ENCODE assay signal across 1 cellular context in genomic region chrX:131841496-131842410, GRCh38.
TF ChIP-seq lines count a peak whose summit lies in the region.

No MANE protein-coding gene starts in this region.

TF ChIP-seq in H1, 55 proteins besides CTCF, POLR2A, EP300 and RAD21 (continued from another document):
- TF ChIP-seq CBX8 (IDR thresholded peaks at IDR 0.05; ENCODE audit: borderline replicate concordance, low read depth, low read length) = no peak
- TF ChIP-seq TAF7 (optimal IDR thresholded peaks at IDR 0.05; ENCODE audit: borderline replicate concordance, low read depth, low read length) = no peak
- TF ChIP-seq CBX5 (IDR thresholded peaks at IDR 0.05; ENCODE audit: low read depth, low read length) = no peak
- TF ChIP-seq SAP30 (IDR thresholded peaks at IDR 0.05; ENCODE audit: insufficient read depth, insufficient replicate concordance, low read length) = no peak
- no peak for TF ChIP-seq EZH2 (IDR thresholded peaks at IDR 0.05; ENCODE audit: low read depth, low read length, severe bottlenecking)
- no peak for TF ChIP-seq POLR2AphosphoS5 (IDR thresholded peaks at IDR 0.05; ENCODE audit: low read depth, low read length)
- no peak for TF ChIP-seq BACH1 (IDR thresholded peaks at IDR 0.05; ENCODE audit: low read length)
- TF ChIP-seq SRF (IDR thresholded peaks at IDR 0.05; ENCODE audit: low read depth, low read length) = no peak
- no peak for TF ChIP-seq JUN (IDR thresholded peaks at IDR 0.05; ENCODE audit: low read depth, low read length)
- no peak for TF ChIP-seq GABPA (IDR thresholded peaks at IDR 0.05; ENCODE audit: borderline replicate concordance, insufficient read depth, low read length)
- peak; percentile 85; the same call in 1 of the 2 replicates for TF ChIP-seq KDM1A (IDR thresholded peaks at IDR 0.05; ENCODE audit: borderline replicate concordance, low read length)
- no peak for TF ChIP-seq KDM5A (IDR thresholded peaks at IDR 0.05; ENCODE audit: low read length)
- no peak for TF ChIP-seq TAF1 (IDR thresholded peaks at IDR 0.05; ENCODE audit: low read depth, low read length)
- TF ChIP-seq RFX5 (IDR thresholded peaks at IDR 0.05; ENCODE audit: borderline replicate concordance, low read depth, low read length) = no peak
- no peak for TF ChIP-seq TEAD4 (IDR thresholded peaks at IDR 0.05; ENCODE audit: low read depth, low read length)
- no peak for TF ChIP-seq RNF2 (IDR thresholded peaks at IDR 0.05; ENCODE audit: borderline replicate concordance, low read depth, low read length, missing control alignments, poor library complexity, severe bottlenecking)
- TF ChIP-seq TBP (IDR thresholded peaks at IDR 0.05; ENCODE audit: low read depth, low read length) = 0 out of 2 replicates have a peak, but pooled peaks have one; percentile 6
- TF ChIP-seq SIX5 (IDR thresholded peaks at IDR 0.05; ENCODE audit: low read depth, low read length) = no peak
- TF ChIP-seq SIRT6 (IDR thresholded peaks at IDR 0.05; ENCODE audit: low read length) = no peak
- TF ChIP-seq JUND (IDR thresholded peaks at IDR 0.05; ENCODE audit: low read length) = no peak
- TF ChIP-seq YY1 (IDR thresholded peaks at IDR 0.05; ENCODE audit: low read depth, low read length) = no peak; the same call in 1 of the 2 replicates
- no peak for TF ChIP-seq CREB1 (IDR thresholded peaks at IDR 0.05)
- peak in 1 of 2 experiments; percentile 49; a peak in 1 of 4 replicates for TF ChIP-seq HDAC2 (IDR thresholded peaks at IDR 0.05; ENCODE audit: borderline replicate concordance in 1 of 2, low read depth in 2 of 2, low read length in 2 of 2)
- TF ChIP-seq, protein P1, sequence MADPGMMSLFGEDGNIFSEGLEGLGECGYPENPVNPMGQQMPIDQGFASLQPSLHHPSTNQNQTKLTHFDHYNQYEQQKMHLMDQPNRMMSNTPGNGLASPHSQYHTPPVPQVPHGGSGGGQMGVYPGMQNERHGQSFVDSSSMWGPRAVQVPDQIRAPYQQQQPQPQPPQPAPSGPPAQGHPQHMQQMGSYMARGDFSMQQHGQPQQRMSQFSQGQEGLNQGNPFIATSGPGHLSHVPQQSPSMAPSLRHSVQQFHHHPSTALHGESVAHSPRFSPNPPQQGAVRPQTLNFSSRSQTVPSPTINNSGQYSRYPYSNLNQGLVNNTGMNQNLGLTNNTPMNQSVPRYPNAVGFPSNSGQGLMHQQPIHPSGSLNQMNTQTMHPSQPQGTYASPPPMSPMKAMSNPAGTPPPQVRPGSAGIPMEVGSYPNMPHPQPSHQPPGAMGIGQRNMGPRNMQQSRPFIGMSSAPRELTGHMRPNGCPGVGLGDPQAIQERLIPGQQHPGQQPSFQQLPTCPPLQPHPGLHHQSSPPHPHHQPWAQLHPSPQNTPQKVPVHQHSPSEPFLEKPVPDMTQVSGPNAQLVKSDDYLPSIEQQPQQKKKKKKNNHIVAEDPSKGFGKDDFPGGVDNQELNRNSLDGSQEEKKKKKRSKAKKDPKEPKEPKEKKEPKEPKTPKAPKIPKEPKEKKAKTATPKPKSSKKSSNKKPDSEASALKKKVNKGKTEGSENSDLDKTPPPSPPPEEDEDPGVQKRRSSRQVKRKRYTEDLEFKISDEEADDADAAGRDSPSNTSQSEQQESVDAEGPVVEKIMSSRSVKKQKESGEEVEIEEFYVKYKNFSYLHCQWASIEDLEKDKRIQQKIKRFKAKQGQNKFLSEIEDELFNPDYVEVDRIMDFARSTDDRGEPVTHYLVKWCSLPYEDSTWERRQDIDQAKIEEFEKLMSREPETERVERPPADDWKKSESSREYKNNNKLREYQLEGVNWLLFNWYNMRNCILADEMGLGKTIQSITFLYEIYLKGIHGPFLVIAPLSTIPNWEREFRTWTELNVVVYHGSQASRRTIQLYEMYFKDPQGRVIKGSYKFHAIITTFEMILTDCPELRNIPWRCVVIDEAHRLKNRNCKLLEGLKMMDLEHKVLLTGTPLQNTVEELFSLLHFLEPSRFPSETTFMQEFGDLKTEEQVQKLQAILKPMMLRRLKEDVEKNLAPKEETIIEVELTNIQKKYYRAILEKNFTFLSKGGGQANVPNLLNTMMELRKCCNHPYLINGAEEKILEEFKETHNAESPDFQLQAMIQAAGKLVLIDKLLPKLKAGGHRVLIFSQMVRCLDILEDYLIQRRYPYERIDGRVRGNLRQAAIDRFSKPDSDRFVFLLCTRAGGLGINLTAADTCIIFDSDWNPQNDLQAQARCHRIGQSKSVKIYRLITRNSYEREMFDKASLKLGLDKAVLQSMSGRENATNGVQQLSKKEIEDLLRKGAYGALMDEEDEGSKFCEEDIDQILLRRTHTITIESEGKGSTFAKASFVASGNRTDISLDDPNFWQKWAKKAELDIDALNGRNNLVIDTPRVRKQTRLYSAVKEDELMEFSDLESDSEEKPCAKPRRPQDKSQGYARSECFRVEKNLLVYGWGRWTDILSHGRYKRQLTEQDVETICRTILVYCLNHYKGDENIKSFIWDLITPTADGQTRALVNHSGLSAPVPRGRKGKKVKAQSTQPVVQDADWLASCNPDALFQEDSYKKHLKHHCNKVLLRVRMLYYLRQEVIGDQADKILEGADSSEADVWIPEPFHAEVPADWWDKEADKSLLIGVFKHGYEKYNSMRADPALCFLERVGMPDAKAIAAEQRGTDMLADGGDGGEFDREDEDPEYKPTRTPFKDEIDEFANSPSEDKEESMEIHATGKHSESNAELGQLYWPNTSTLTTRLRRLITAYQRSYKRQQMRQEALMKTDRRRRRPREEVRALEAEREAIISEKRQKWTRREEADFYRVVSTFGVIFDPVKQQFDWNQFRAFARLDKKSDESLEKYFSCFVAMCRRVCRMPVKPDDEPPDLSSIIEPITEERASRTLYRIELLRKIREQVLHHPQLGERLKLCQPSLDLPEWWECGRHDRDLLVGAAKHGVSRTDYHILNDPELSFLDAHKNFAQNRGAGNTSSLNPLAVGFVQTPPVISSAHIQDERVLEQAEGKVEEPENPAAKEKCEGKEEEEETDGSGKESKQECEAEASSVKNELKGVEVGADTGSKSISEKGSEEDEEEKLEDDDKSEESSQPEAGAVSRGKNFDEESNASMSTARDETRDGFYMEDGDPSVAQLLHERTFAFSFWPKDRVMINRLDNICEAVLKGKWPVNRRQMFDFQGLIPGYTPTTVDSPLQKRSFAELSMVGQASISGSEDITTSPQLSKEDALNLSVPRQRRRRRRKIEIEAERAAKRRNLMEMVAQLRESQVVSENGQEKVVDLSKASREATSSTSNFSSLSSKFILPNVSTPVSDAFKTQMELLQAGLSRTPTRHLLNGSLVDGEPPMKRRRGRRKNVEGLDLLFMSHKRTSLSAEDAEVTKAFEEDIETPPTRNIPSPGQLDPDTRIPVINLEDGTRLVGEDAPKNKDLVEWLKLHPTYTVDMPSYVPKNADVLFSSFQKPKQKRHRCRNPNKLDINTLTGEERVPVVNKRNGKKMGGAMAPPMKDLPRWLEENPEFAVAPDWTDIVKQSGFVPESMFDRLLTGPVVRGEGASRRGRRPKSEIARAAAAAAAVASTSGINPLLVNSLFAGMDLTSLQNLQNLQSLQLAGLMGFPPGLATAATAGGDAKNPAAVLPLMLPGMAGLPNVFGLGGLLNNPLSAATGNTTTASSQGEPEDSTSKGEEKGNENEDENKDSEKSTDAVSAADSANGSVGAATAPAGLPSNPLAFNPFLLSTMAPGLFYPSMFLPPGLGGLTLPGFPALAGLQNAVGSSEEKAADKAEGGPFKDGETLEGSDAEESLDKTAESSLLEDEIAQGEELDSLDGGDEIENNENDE (IDR thresholded peaks at IDR 0.05; ENCODE audit: insufficient replicate concordance, low read length) = no peak
- TF ChIP-seq TCF12 (IDR thresholded peaks at IDR 0.05; ENCODE audit: low read depth, low read length) = no peak
- TF ChIP-seq EGR1 (IDR thresholded peaks at IDR 0.05; ENCODE audit: borderline replicate concordance, low read depth, low read length) = no peak
- TF ChIP-seq KDM4A (IDR thresholded peaks at IDR 0.05; ENCODE audit: low read depth, low read length, severe bottlenecking) = no peak
- TF ChIP-seq SP1 (IDR thresholded peaks at IDR 0.05; ENCODE audit: low read depth, low read length) = no peak
- no peak for TF ChIP-seq MAFK (IDR thresholded peaks at IDR 0.05; ENCODE audit: low read depth, low read length)
- no peak for TF ChIP-seq FOSL1 (IDR thresholded peaks at IDR 0.05; ENCODE audit: insufficient read depth, low read depth, low read length)
- no peak for TF ChIP-seq NRF1 (IDR thresholded peaks at IDR 0.05; ENCODE audit: low read depth, low read length)
- peak; percentile 60 for TF ChIP-seq E2F6 (IDR thresholded peaks at IDR 0.05)
TF ChIP-seq in H1: peak in this region for 5.
